ENCODE assay signal across 20 cellular contexts in genomic region chr4:8218371-8219050, GRCh38. TPM values are rescaled to one million over a fixed set of nuclear protein-coding genes. Genes with fewer than 3 reads are reported as not detected.
A peak's percentile ranks its signal among the peaks of the same experiment; 100 is the strongest.
DNase-seq lines count a peak whose midpoint lies in the region; ATAC-seq, FAIRE-seq and TF ChIP-seq lines count a peak whose summit lies in the region.
"Had no signal": no experiment of that assay in that cellular context is flagged by ENCODE, and none has a peak within 500 bp of the region (broad histone marks: within the 10 kb centered on the region; RNA-seq: fewer than 3 reads in every experiment).

No MANE protein-coding gene starts in this region.

- DNase-seq in activated naive CD4-positive, alpha-beta T cell treated with anti-CD3 and anti-CD28 coated beads, Interleukin-2, amount 10 ng/mL, durations not matched to agents 7 days and 5 days, result no peak
- DNase-seq in activated naive CD4-positive, alpha-beta T cell treated with anti-CD3 and anti-CD28 coated beads, Interleukin-2, amount 50 U/mL, for 72 hours (ENCODE audit: low spot score in 2 of 2), result no peak
- DNase-seq in NCI-H128 (lab: John Stamatoyannopoulos, UW; ENCODE audit: unreplicated experiment) (peak; percentile 22), NCI-H510A (lab: John Stamatoyannopoulos, UW) (peak; percentile 61), kidney (peak; percentile 73), testis (no peak), ecto neural progenitor cell (ENCODE audit: low spot score) (no peak)
- no peak for DNase-seq in activated CD8-positive, alpha-beta memory T cell treated with anti-CD3 and anti-CD28 coated beads, Interleukin-2, amount 50 U/mL, for 4 hours
- DNase-seq: activated CD8-positive, alpha-beta memory T cell treated with anti-CD3 and anti-CD28 coated beads, Interleukin-2, amount 10 ng/mL, durations not matched to agents 7 days and 5 days; DMS153; erythroblast; foreskin melanocyte; NCI-H1694 treated with DMSO at 0.1 percent for 48 hours had no signal

- no peaks in the 10 kb centered on the region for H3K9me3 Mint-ChIP-seq in activated naive CD4-positive, alpha-beta T cell treated with anti-CD3 and anti-CD28 coated beads, Interleukin-2, amount 10 ng/mL, durations not matched to agents 7 days and 5 days
- no peaks in the 10 kb centered on the region for H3K9me3 Mint-ChIP-seq in activated naive CD4-positive, alpha-beta T cell treated with anti-CD3 and anti-CD28 coated beads, Interleukin-2, amount 50 U/mL, for 72 hours
- H3K9me3 Mint-ChIP-seq: activated T-helper 2 cell treated with anti-CD3 and anti-CD28 coated beads, Interferon-gamma antibody, Interleukin-2, Interleukin-4, amounts not matched to agents 10 μg/mL and 5 μg/mL and 100 μg/mL, durations not matched to agents 14 hours and 24 hours and 36 hours; IgD-negative memory B cell had no signal

- peaks cover 7% of the 10 kb centered on the region for H3K36me3 Mint-ChIP-seq in activated naive CD4-positive, alpha-beta T cell treated with anti-CD3 and anti-CD28 coated beads, Interleukin-2, amount 10 ng/mL, durations not matched to agents 7 days and 5 days
- H3K36me3 Mint-ChIP-seq in activated naive CD4-positive, alpha-beta T cell treated with anti-CD3 and anti-CD28 coated beads, Interleukin-2, amount 50 U/mL, for 72 hours, result peaks cover 0 to 10% of the 10 kb centered on the region in 2 donors

- no peak for TF ChIP-seq POLR2A in testis (IDR thresholded peaks at IDR 0.05)

- H3K27me3 Mint-ChIP-seq in activated naive CD4-positive, alpha-beta T cell treated with anti-CD3 and anti-CD28 coated beads, Interleukin-2, amount 10 ng/mL, durations not matched to agents 7 days and 5 days, result no peaks in the 10 kb centered on the region
- H3K27me3 Mint-ChIP-seq: activated CD8-positive, alpha-beta memory T cell treated with anti-CD3 and anti-CD28 coated beads, Interleukin-2, amount 10 ng/mL, durations not matched to agents 7 days and 5 days; IgD-negative memory B cell had no signal

- peaks cover 12 to 15% of the 10 kb centered on the region in 2 donors for H3K4me1 ChIP-seq in kidney (ENCODE audit: control insufficient read depth in 1 of 2, insufficient read depth in 1 of 2, low read depth in 1 of 2, low read length in 2 of 2)
- no peaks in the 10 kb centered on the region for H3K4me1 ChIP-seq in testis

- peaks cover 31 to 57% of the 10 kb centered on the region in 2 donors for H3K36me3 ChIP-seq in kidney (ENCODE audit: control insufficient read depth in 1 of 2, insufficient read depth in 2 of 2, low read length in 2 of 2)
- no peaks in the 10 kb centered on the region for H3K36me3 ChIP-seq in testis (ENCODE audit: low read depth, missing control alignments)
- H3K36me3 ChIP-seq: HAP-1 had no signal

- no peak for TF ChIP-seq CTCF in kidney (IDR thresholded peaks at IDR 0.05; ENCODE audit: borderline replicate concordance, extremely low read depth, insufficient read depth)
- no peak for TF ChIP-seq CTCF in testis (IDR thresholded peaks at IDR 0.05)

- H3K9ac ChIP-seq in kidney (ENCODE audit: low read length in 2 of 2), result no peak overlapping the region

- H3K27ac Mint-ChIP-seq in activated naive CD4-positive, alpha-beta T cell treated with anti-CD3 and anti-CD28 coated beads, Interleukin-2, amount 10 ng/mL, durations not matched to agents 7 days and 5 days, result peak overlapping the region; percentile 19
- H3K27ac Mint-ChIP-seq in activated naive CD4-positive, alpha-beta T cell treated with anti-CD3 and anti-CD28 coated beads, Interleukin-2, amount 50 U/mL, for 72 hours, result no peak overlapping the region
- H3K27ac Mint-ChIP-seq: activated CD8-positive, alpha-beta memory T cell treated with anti-CD3 and anti-CD28 coated beads, Interleukin-2, amount 10 ng/mL, durations not matched to agents 7 days and 5 days; activated T-helper 2 cell treated with anti-CD3 and anti-CD28 coated beads, Interferon-gamma antibody, Interleukin-2, Interleukin-4, amounts not matched to agents 10 μg/mL and 5 μg/mL and 100 μg/mL, durations not matched to agents 14 hours and 24 hours and 36 hours had no signal

- peaks cover 18% of the 10 kb centered on the region for H3K4me1 Mint-ChIP-seq in activated naive CD4-positive, alpha-beta T cell treated with anti-CD3 and anti-CD28 coated beads, Interleukin-2, amount 10 ng/mL, durations not matched to agents 7 days and 5 days

- no peak for ATAC-seq in activated naive CD4-positive, alpha-beta T cell treated with anti-CD3 and anti-CD28 coated beads, Interleukin-2, amount 50 U/mL, for 72 hours
- ATAC-seq: activated CD8-positive, alpha-beta memory T cell treated with anti-CD3 and anti-CD28 coated beads, Interleukin-2, amount 10 ng/mL, durations not matched to agents 7 days and 5 days had no signal

- H3K27me3 ChIP-seq in testis, result no peaks in the 10 kb centered on the region
- H3K27me3 ChIP-seq: BLaER1 treated with 17β-estradiol and CSF1 and Interleukin-3, amounts not matched to agents 10 nM and 100 nM; right atrium auricular region; suprapubic skin had no signal

- intact Hi-C loops in kidney (cut with DNase I) (no loop called here), testis (cut with DNase I; ENCODE audit: low total_unique reads) (no loop called here)

- no peak overlapping the region for H3K27ac ChIP-seq in kidney (ENCODE audit: low read depth in 2 of 2, low read length in 2 of 2)
- no peak overlapping the region for H3K27ac ChIP-seq in testis
- H3K27ac ChIP-seq: right atrium auricular region, suprapubic skin had no signal

- H3K4me3 ChIP-seq in kidney (ENCODE audit: low read length in 2 of 2), result no peak overlapping the region
- H3K4me3 ChIP-seq in testis, result no peak overlapping the region
- H3K4me3 ChIP-seq: BLaER1 treated with 17β-estradiol and CSF1 and Interleukin-3, amounts not matched to agents 10 nM and 100 nM; HAP-1; right atrium auricular region; suprapubic skin had no signal

- no peak for FAIRE-seq in kidney (lab: Jason Lieb, UNC)
- FAIRE-seq: bronchial epithelial cell had no signal

- H3K9me3 ChIP-seq in kidney (ENCODE audit: control insufficient read depth in 1 of 2, low read length in 2 of 2) (no peaks in the 10 kb centered on the region), testis (no peaks in the 10 kb centered on the region)
- H3K9me3 ChIP-seq: HAP-1, right atrium auricular region, suprapubic skin had no signal

- no peak overlapping the region for H3K4me3 Mint-ChIP-seq in activated naive CD4-positive, alpha-beta T cell treated with anti-CD3 and anti-CD28 coated beads, Interleukin-2, amount 10 ng/mL, durations not matched to agents 7 days and 5 days
- H3K4me3 Mint-ChIP-seq: activated CD8-positive, alpha-beta memory T cell treated with anti-CD3 and anti-CD28 coated beads, Interleukin-2, amount 10 ng/mL, durations not matched to agents 7 days and 5 days; IgD-negative memory B cell had no signal

- CTCF ChIA-PET in activated naive CD4-positive, alpha-beta T cell treated with anti-CD3 and anti-CD28 coated beads, Interleukin-2, amount 10 ng/mL, durations not matched to agents 7 days and 5 days (lab: Charles Lee), result interaction anchor here (0.8 kb wide), 1 partner anchor 42 kb away, joined by 4 read pairs; no protein-coding TSS in a partner anchor

- 93 to 94% methylated on average over 15 to 20 of the region's 20 CpGs for WGBS in testis, 2 donors

RNA-seq across cellular contexts. Expression of gene SH3TC1, which starts 19.4 kb away (rescaled TPM):
- 10 to 100 TPM; 12.2 to 22.2 TPM for total RNA-seq in activated naive CD4-positive, alpha-beta T cell treated with anti-CD3 and anti-CD28 coated beads, Interleukin-2, amount 50 U/mL, for 72 hours
- total RNA-seq in kidney (127 TPM), testis (10 to 100 TPM in 1 of 2 donors, 1 to 10 TPM in 1; 4.0 to 12.6 TPM)
- polyA plus RNA-seq in kidney (ENCODE audit: insufficient read depth, low read depth, low replicate concordance) (43.1 TPM), testis (ENCODE audit: insufficient read depth, low read depth, low replicate concordance) (3.2 TPM)

RNA-seq across cellular contexts. Expression of gene HTRA3, which starts 51.0 kb away (rescaled TPM):
- not detected for total RNA-seq in activated naive CD4-positive, alpha-beta T cell treated with anti-CD3 and anti-CD28 coated beads, Interleukin-2, amount 50 U/mL, for 72 hours
- total RNA-seq in kidney, result 1.7 TPM
- 6.5 TPM for polyA plus RNA-seq in kidney (ENCODE audit: insufficient read depth, low read depth, low replicate concordance)
- total RNA-seq in testis, result 10 to 100 TPM in 1 of 2 donors, 1 to 10 TPM in 1; 6.1 to 12.2 TPM
- 17.3 TPM for polyA plus RNA-seq in testis (ENCODE audit: insufficient read depth, low read depth, low replicate concordance)
- total RNA-seq: activated CD8-positive, alpha-beta memory T cell treated with anti-CD3 and anti-CD28 coated beads, Interleukin-2, amount 10 ng/mL, durations not matched to agents 7 days and 5 days had no signal
- polyA plus RNA-seq: IgD-negative memory B cell had no signal

RNA-seq across cellular contexts. Expression of gene ABLIM2, which starts 59.9 kb away (rescaled TPM):
- total RNA-seq in activated naive CD4-positive, alpha-beta T cell treated with anti-CD3 and anti-CD28 coated beads, Interleukin-2, amount 50 U/mL, for 72 hours, result under 1 TPM; 0.27 to 0.41 TPM
- total RNA-seq in kidney, result 23.3 TPM
- 9.5 TPM for polyA plus RNA-seq in kidney (ENCODE audit: insufficient read depth, low read depth, low replicate concordance)
- total RNA-seq in testis, result 1 to 10 TPM; 5.2 to 6.9 TPM
- polyA plus RNA-seq in testis (ENCODE audit: insufficient read depth, low read depth, low replicate concordance), result 7.5 TPM

Comparison
In these comparisons a context has a peak if more than half of its experiments do, and no peak if none do; other contexts are left out.
1. DNase-seq: peak in NCI-H128 (single experiment), NCI-H510A (single experiment) and kidney (single experiment); none in activated naive CD4-positive, alpha-beta T cell treated with anti-CD3 and anti-CD28 coated beads, Interleukin-2, amount 10 ng/mL, durations not matched to agents 7 days and 5 days (single experiment), activated naive CD4-positive, alpha-beta T cell treated with anti-CD3 and anti-CD28 coated beads, Interleukin-2, amount 50 U/mL, for 72 hours (0 of 2), testis (single experiment), ecto neural progenitor cell (single experiment) and activated CD8-positive, alpha-beta memory T cell treated with anti-CD3 and anti-CD28 coated beads, Interleukin-2, amount 50 U/mL, for 4 hours (single experiment).
2. RNA of gene ABLIM2, which starts 59.9 kb away (total RNA-seq): 23.3 TPM in kidney (single experiment) and 5.2 to 6.9 TPM in testis; 0.27 to 0.41 TPM in activated naive CD4-positive, alpha-beta T cell treated with anti-CD3 and anti-CD28 coated beads, Interleukin-2, amount 50 U/mL, for 72 hours; every median in the first group is over 4 times any median in the second.